In genomic region chr17:50426472-50426782, GRCh38 we compare ENCODE assay signal across 9 cellular contexts. TPM values are rescaled to one million over a fixed set of nuclear protein-coding genes. Genes with fewer than 3 reads are reported as not detected.
A peak's percentile ranks its signal among the peaks of the same experiment; 100 is the strongest.
DNase-seq lines count a peak whose midpoint lies in the region; ATAC-seq, FAIRE-seq and TF ChIP-seq lines count a peak whose summit lies in the region.
"Had no signal": no experiment of that assay in that cellular context is flagged by ENCODE, and none has a peak within 500 bp of the region (broad histone marks: within the 10 kb centered on the region; RNA-seq: fewer than 3 reads in every experiment).

No MANE protein-coding gene starts in this region.

- no peaks in the 10 kb centered on the region for H4K20me1 ChIP-seq in GM12878 (ENCODE audit: control insufficient read depth, insufficient read depth)

- no peak for FAIRE-seq in GM12878 (lab: Jason Lieb, UNC)

- POLR2A ChIA-PET in GM12878 (lab: Charles Lee): interaction anchor here (0.7 to 3.0 kb wide), 3 partner anchors 29 to 72 kb away, joined by 3 to 17 read pairs (median 3); partner anchors contain the start of gene LRRC59

- no peak for ATAC-seq in activated CD8-positive, alpha-beta memory T cell treated with anti-CD3 and anti-CD28 coated beads, Interleukin-2, amount 10 ng/mL, durations not matched to agents 7 days and 5 days
- no peak; the same call in 2 of the 3 replicates for ATAC-seq in GM12878
- no peak for ATAC-seq in right lobe of liver

- no peaks in the 10 kb centered on the region for H3K27me3 ChIP-seq in GM12878 (replicated peaks in 1 of 2; ENCODE audit: control insufficient read depth in 2 of 2, insufficient read depth in 2 of 2, low read length in 1 of 2)
- H3K27me3 ChIP-seq in right lobe of liver: no peaks in the 10 kb centered on the region
- no peaks in the 10 kb centered on the region for H3K27me3 ChIP-seq in tibial nerve

- H3K4me2 ChIP-seq in GM12878 (ENCODE audit: control insufficient read depth, insufficient read depth): peak overlapping the region; percentile 100

- H3K27me3 Mint-ChIP-seq in activated CD8-positive, alpha-beta memory T cell treated with anti-CD3 and anti-CD28 coated beads, Interleukin-2, amount 10 ng/mL, durations not matched to agents 7 days and 5 days: no peaks in the 10 kb centered on the region

- peak overlapping the region; percentile 76 for H3K9ac ChIP-seq in GM12878 (ENCODE audit: control insufficient read depth, insufficient read depth, low read length)

- SMC1A ChIA-PET in GM12878 (lab: Charles Lee; ENCODE audit: uncharacterized antibody, unreplicated experiment): interaction anchor here (0.8 to 1.2 kb wide), 3 partner anchors 28 to 30 kb away, joined by 3 to 4 read pairs (median 3); partner anchors contain the start of gene LRRC59

- peak overlapping the region; percentile 90 for H2AFZ ChIP-seq in GM12878 (ENCODE audit: control insufficient read depth, low read depth, low read length)

- CTCF ChIA-PET in activated CD8-positive, alpha-beta memory T cell treated with anti-CD3 and anti-CD28 coated beads, Interleukin-2, amount 10 ng/mL, durations not matched to agents 7 days and 5 days (lab: Charles Lee): interaction anchor here (1.4 to 4.0 kb wide), 5 partner anchors 29 to 226 kb away, joined by 3 to 31 read pairs (median 6); partner anchors contain the start of gene LRRC59
- CTCF ChIA-PET in GM12878 (lab: Yijun Ruan, JAX): interaction anchor here (0.6 to 4.5 kb wide), 8 partner anchors 10 to 474 kb away, joined by 3 to 45 read pairs (median 6); partner anchors contain the start of genes LRRC59 and RSAD1

- H3K4me1 Mint-ChIP-seq in activated CD8-positive, alpha-beta memory T cell treated with anti-CD3 and anti-CD28 coated beads, Interleukin-2, amount 10 ng/mL, durations not matched to agents 7 days and 5 days: peaks cover 29% of the 10 kb centered on the region

- H3K27ac ChIP-seq in GM12878 (ENCODE audit: control insufficient read depth, insufficient read depth) (peak overlapping the region; percentile 61), right lobe of liver (peak overlapping the region; percentile 62 to 71 (median 62)), tibial nerve (peak overlapping the region; percentile 57 to 92 (median 83))

- TF ChIP-seq RAD21 in GM12878 (IDR thresholded peaks at IDR 0.05; ENCODE audit: insufficient read depth, low read depth, low read length): no peak

- H3K4me3 Mint-ChIP-seq in activated CD8-positive, alpha-beta memory T cell treated with anti-CD3 and anti-CD28 coated beads, Interleukin-2, amount 10 ng/mL, durations not matched to agents 7 days and 5 days: peak overlapping the region; percentile 84

- H3K36me3 ChIP-seq in GM12878 (ENCODE audit: control insufficient read depth in 2 of 2, insufficient read depth in 2 of 2, low read length in 1 of 2) (no peaks in the 10 kb centered on the region), right lobe of liver (no peaks in the 10 kb centered on the region), tibial nerve (no peaks in the 10 kb centered on the region)

- no peaks in the 10 kb centered on the region for H3K9me3 ChIP-seq in GM12878 (replicated peaks; ENCODE audit: control insufficient read depth, insufficient read depth, low read length)
- H3K9me3 ChIP-seq in right lobe of liver: no peaks in the 10 kb centered on the region
- H3K9me3 ChIP-seq in tibial nerve: no peaks in the 10 kb centered on the region

- WGBS in GM12878 (ENCODE audit: insufficient coverage, insufficient replicate concordance, low lambda C conversion rate, missing lambda C conversion rate): 2% methylated on average over 6 of the region's 7 CpGs
- 0% methylated on average over 2 of the region's 7 CpGs for WGBS in right lobe of liver (ENCODE audit: insufficient coverage, low coverage, low lambda C conversion rate, missing lambda C conversion rate)
- 0 to 2% methylated on average over 3 to 7 of the region's 7 CpGs for WGBS in tibial nerve, 2 donors

- intact Hi-C loops in GM12878 (cut with micrococcal nuclease; ENCODE audit: unreplicated experiment) (loop anchor here (2.0 kb wide), 1 partner anchor 30 kb away; the partner anchor contains the start of gene LRRC59), right lobe of liver (cut with DNase I) (loop anchor here in 1 of 2 donors (5.0 kb wide), 1 partner anchor 51 kb away; the partner anchor contains the start of gene RSAD1)

- H3K79me2 ChIP-seq in GM12878 (ENCODE audit: control insufficient read depth, insufficient read depth, low read length): peaks cover 6% of the 10 kb centered on the region

- DNase-seq in activated CD8-positive, alpha-beta memory T cell treated with anti-CD3 and anti-CD28 coated beads, Interleukin-2, amount 10 ng/mL, durations not matched to agents 7 days and 5 days: no peak
- no peak for DNase-seq in activated CD8-positive, alpha-beta memory T cell treated with anti-CD3 and anti-CD28 coated beads, Interleukin-2, amount 50 U/mL, for 48 hours
- no peak for DNase-seq in GM12878 (ENCODE audit: low read depth, low spot score)
- DNase-seq in right lobe of liver: no peak
- no peak for DNase-seq in tibial nerve (ENCODE audit: low spot score in 2 of 2)
- no peak for DNase-seq in AG20443 (ENCODE audit: low spot score)
- DNase-seq in CD1c-positive myeloid dendritic cell (ENCODE audit: extremely low spot score): no peak
- DNase-seq in NCI-H526 treated with DMSO at 0.1 percent for 48 hours (lab: John Stamatoyannopoulos, UW): no peak

- H3K4me1 ChIP-seq in GM12878 (ENCODE audit: control insufficient read depth, insufficient read depth, low read length) (peaks cover 21% of the 10 kb centered on the region), right lobe of liver (peaks cover 0 to 44% (median 18%) of the 10 kb centered on the region in 4 donors), tibial nerve (peaks cover 0 to 54% (median 27%) of the 10 kb centered on the region in 4 donors)

- TF ChIP-seq EP300 in GM12878 (IDR thresholded peaks at IDR 0.05; ENCODE audit: borderline replicate concordance in 1 of 2, control insufficient read depth in 1 of 2, low read depth in 2 of 2, low read length in 2 of 2) (no peak), tibial nerve (IDR thresholded peaks at IDR 0.05) (no peak)

- no peak for TF ChIP-seq POLR2A in GM12878 (IDR thresholded peaks at IDR 0.05; ENCODE audit: low read depth, low read length)
- TF ChIP-seq POLR2A in right lobe of liver (IDR thresholded peaks at IDR 0.05): no peak
- no peak for TF ChIP-seq POLR2A in tibial nerve (IDR thresholded peaks at IDR 0.05)

- H3K4me3 ChIP-seq in GM12878 (peak overlapping the region; percentile 84), right lobe of liver (peak overlapping the region; percentile 71 to 87 (median 78)), tibial nerve (peak overlapping the region; percentile 52 to 88 (median 69))

- H3K36me3 Mint-ChIP-seq in activated CD8-positive, alpha-beta memory T cell treated with anti-CD3 and anti-CD28 coated beads, Interleukin-2, amount 10 ng/mL, durations not matched to agents 7 days and 5 days: peaks cover 2% of the 10 kb centered on the region

- no TSS peak for BruUV-seq in GM12878 (replicated peaks; lab: Mats Ljungman, UMichigan)

- RAD21 ChIA-PET in GM12878 (lab: Charles Lee; ENCODE audit: unreplicated experiment): interaction anchor here (1.3 to 3.2 kb wide), 3 partner anchors 29 to 64 kb away, joined by 4 to 20 read pairs (median 4); partner anchors contain the start of genes LRRC59 and RSAD1

- H3K27ac Mint-ChIP-seq in activated CD8-positive, alpha-beta memory T cell treated with anti-CD3 and anti-CD28 coated beads, Interleukin-2, amount 10 ng/mL, durations not matched to agents 7 days and 5 days: peak overlapping the region; percentile 78

- no peak for TF ChIP-seq CTCF in GM12878 (IDR thresholded peaks at IDR 0.05 in 2 of 3, conservative IDR thresholded peaks at IDR 0.05 in 1 of 3; ENCODE audit: control insufficient read depth in 2 of 3, extremely low read depth in 1 of 3, insufficient read depth in 1 of 3, low read depth in 3 of 3, low read length in 3 of 3)
- no peak for TF ChIP-seq CTCF in right lobe of liver (IDR thresholded peaks at IDR 0.05)
- no peak for TF ChIP-seq CTCF in tibial nerve (IDR thresholded peaks at IDR 0.05)

- in situ Hi-C loops in GM12878 (cut with MboI): no loop called here

- no peaks in the 10 kb centered on the region for H3K9me3 Mint-ChIP-seq in activated CD8-positive, alpha-beta memory T cell treated with anti-CD3 and anti-CD28 coated beads, Interleukin-2, amount 10 ng/mL, durations not matched to agents 7 days and 5 days (ENCODE audit: low read depth)

RNA-seq across cellular contexts. Expression of gene ACSF2, which starts 0.4 kb away (rescaled TPM):
- 10 to 100 TPM; 34.6 to 49.4 TPM for total RNA-seq in activated CD8-positive, alpha-beta memory T cell treated with anti-CD3 and anti-CD28 coated beads, Interleukin-2, amount 10 ng/mL, durations not matched to agents 7 days and 5 days
- 78.0 and 93.4 TPM in 2 replicates for total RNA-seq in GM12878 (2013; cell fraction: nucleolus; rRNA removed)
- total RNA-seq in GM12878 (2014; rRNA removed) (22.5 and 25.1 TPM in 2 replicates), GM12878 (2014; rRNA removed; fragmentation: Illumina TruSeq; extraction: Trizol) (17.4 and 18.7 TPM in 2 replicates), GM12878 (2021) (28.5 and 32.8 TPM in 2 replicates), right lobe of liver (10 to 100 TPM; 25.1 to 60.9 (median 36.9) TPM), tibial nerve (10 to 100 TPM; 20.5 to 69.3 (median 31.9) TPM)
- 19.8 TPM for polyA plus RNA-seq in GM12878 (2011; ENCODE audit: low read depth)
- polyA plus RNA-seq in GM12878 (2011; rRNA removed) (11.7 and 13.2 TPM in 2 replicates), GM12878 (2014; fragmentation: Illumina TruSeq; extraction: Trizol) (15.5 and 20.9 TPM in 2 replicates), GM12878 (2014; fragmentation: Nextera tagmentation; extraction: Ambion mirVana) (10 to 100 TPM; 10.4 to 14.8 TPM), GM12878 (2014; rRNA removed) (22.4 and 24.9 TPM in 2 replicates), GM12878 (2016; fragmentation: Nextera tagmentation; extraction: Ambion mirVana) (1 to 10 TPM; 7.1 to 8.4 TPM)
- 11.9 and 13.3 TPM in 2 replicates for polyA plus RNA-seq in GM12878 (2011; cell fraction: cytosol; rRNA removed)
- polyA plus RNA-seq in GM12878 (2011; cell fraction: nucleus; rRNA removed): 36.0 and 60.6 TPM in 2 replicates
- polyA plus RNA-seq in GM12878 (2012): 20.5 and 23.0 TPM in 2 replicates
- 24.4 and 33.9 TPM in 2 replicates for polyA minus RNA-seq in GM12878 (2011; rRNA and poly(A)+ RNA removed)
- 4.9 and 7.8 TPM in 2 replicates for polyA minus RNA-seq in GM12878 (2011; cell fraction: cytosol; rRNA and poly(A)+ RNA removed)
- 13.7 and 18.1 TPM in 2 replicates for polyA minus RNA-seq in GM12878 (2011; cell fraction: nucleus; rRNA and poly(A)+ RNA removed)

RNA-seq across cellular contexts. Expression of gene LRRC59, which starts 29.1 kb away (rescaled TPM):
- 10 to 100 TPM; 71.5 to 82.6 TPM for total RNA-seq in activated CD8-positive, alpha-beta memory T cell treated with anti-CD3 and anti-CD28 coated beads, Interleukin-2, amount 10 ng/mL, durations not matched to agents 7 days and 5 days
- total RNA-seq in GM12878 (2013; cell fraction: nucleolus; rRNA removed): 44.7 and 47.5 TPM in 2 replicates
- 64.3 and 72.4 TPM in 2 replicates for total RNA-seq in GM12878 (2014; rRNA removed)
- total RNA-seq in GM12878 (2014; rRNA removed; fragmentation: Illumina TruSeq; extraction: Trizol): 49.2 and 54.2 TPM in 2 replicates
- 79.2 and 82.2 TPM in 2 replicates for total RNA-seq in GM12878 (2021)
- 37.4 TPM for polyA plus RNA-seq in GM12878 (2011; ENCODE audit: low read depth)
- polyA plus RNA-seq in GM12878 (2011; rRNA removed): 34.1 and 53.4 TPM in 2 replicates
- 40.1 and 42.1 TPM in 2 replicates for polyA plus RNA-seq in GM12878 (2011; cell fraction: cytosol; rRNA removed)
- polyA plus RNA-seq in GM12878 (2011; cell fraction: nucleus; rRNA removed): 34.9 and 44.1 TPM in 2 replicates
- 43.8 and 56.7 TPM in 2 replicates for polyA plus RNA-seq in GM12878 (2012)
- 59.2 and 70.4 TPM in 2 replicates for polyA plus RNA-seq in GM12878 (2014; fragmentation: Illumina TruSeq; extraction: Trizol)
- 10 to 100 TPM in 1 of 2 experiments, 1 to 10 TPM in 1; 8.8 to 17.9 TPM for polyA plus RNA-seq in GM12878 (2014; fragmentation: Nextera tagmentation; extraction: Ambion mirVana)
- polyA plus RNA-seq in GM12878 (2014; rRNA removed): 55.7 and 63.3 TPM in 2 replicates
- polyA plus RNA-seq in GM12878 (2016; fragmentation: Nextera tagmentation; extraction: Ambion mirVana): 10 to 100 TPM; 75.5 to 81.2 TPM
- polyA minus RNA-seq in GM12878 (2011; rRNA and poly(A)+ RNA removed): 53.7 and 74.0 TPM in 2 replicates
- polyA minus RNA-seq in GM12878 (2011; cell fraction: cytosol; rRNA and poly(A)+ RNA removed): 17.4 and 25.3 TPM in 2 replicates
- polyA minus RNA-seq in GM12878 (2011; cell fraction: nucleus; rRNA and poly(A)+ RNA removed): 22.2 and 37.4 TPM in 2 replicates
- total RNA-seq in right lobe of liver: 100 to 1,000 TPM in 2 of 6 experiments, 10 to 100 TPM in 4; 36.0 to 125 (median 64.0) TPM
- 10 to 100 TPM; 26.0 to 72.6 (median 36.3) TPM for total RNA-seq in tibial nerve

RNA-seq across cellular contexts. Expression of gene CHAD, which starts 42.3 kb away (rescaled TPM):
- not detected for total RNA-seq in activated CD8-positive, alpha-beta memory T cell treated with anti-CD3 and anti-CD28 coated beads, Interleukin-2, amount 10 ng/mL, durations not matched to agents 7 days and 5 days
- not detected in 2 replicates for total RNA-seq in GM12878 (2013; cell fraction: nucleolus; rRNA removed)
- not detected in 2 replicates for total RNA-seq in GM12878 (2014; rRNA removed)
- total RNA-seq in GM12878 (2014; rRNA removed; fragmentation: Illumina TruSeq; extraction: Trizol): not detected in 2 replicates
- not detected in 2 replicates for total RNA-seq in GM12878 (2021)
- polyA plus RNA-seq in GM12878 (2011; ENCODE audit: low read depth): not detected
- not detected in 2 replicates for polyA plus RNA-seq in GM12878 (2011; rRNA removed)
- polyA plus RNA-seq in GM12878 (2011; cell fraction: cytosol; rRNA removed): not detected in 2 replicates
- not detected in 2 replicates for polyA plus RNA-seq in GM12878 (2011; cell fraction: nucleus; rRNA removed)
- polyA plus RNA-seq in GM12878 (2012): 0.37 and 0.39 TPM in 2 replicates
- polyA plus RNA-seq in GM12878 (2014; fragmentation: Illumina TruSeq; extraction: Trizol): not detected in 2 replicates
- polyA plus RNA-seq in GM12878 (2014; fragmentation: Nextera tagmentation; extraction: Ambion mirVana): not detected
- polyA plus RNA-seq in GM12878 (2014; rRNA removed): not detected in 2 replicates
- under 1 TPM in 1 of 2 experiments, not detected in 1; 0.06 TPM for polyA plus RNA-seq in GM12878 (2016; fragmentation: Nextera tagmentation; extraction: Ambion mirVana)
- not detected in 2 replicates for polyA minus RNA-seq in GM12878 (2011; rRNA and poly(A)+ RNA removed)
- not detected in 2 replicates for polyA minus RNA-seq in GM12878 (2011; cell fraction: cytosol; rRNA and poly(A)+ RNA removed)
- not detected in 2 replicates for polyA minus RNA-seq in GM12878 (2011; cell fraction: nucleus; rRNA and poly(A)+ RNA removed)
- 10 to 100 TPM in 2 of 6 experiments, 1 to 10 TPM in 4; 1.0 to 11.3 (median 3.8) TPM for total RNA-seq in right lobe of liver
- not detected for total RNA-seq in tibial nerve
- total RNA-seq: Daoy had no signal

RNA-seq across cellular contexts. Expression of gene RSAD1, which starts 52.2 kb away (rescaled TPM):
- 10 to 100 TPM; 30.3 to 33.2 TPM for total RNA-seq in activated CD8-positive, alpha-beta memory T cell treated with anti-CD3 and anti-CD28 coated beads, Interleukin-2, amount 10 ng/mL, durations not matched to agents 7 days and 5 days
- total RNA-seq in GM12878 (2013; cell fraction: nucleolus; rRNA removed): 52.3 and 57.1 TPM in 2 replicates
- total RNA-seq in GM12878 (2014; rRNA removed) (16.4 and 22.0 TPM in 2 replicates), GM12878 (2014; rRNA removed; fragmentation: Illumina TruSeq; extraction: Trizol) (14.3 and 15.0 TPM in 2 replicates), GM12878 (2021) (24.2 and 26.5 TPM in 2 replicates), right lobe of liver (10 to 100 TPM; 17.9 to 26.6 (median 23.4) TPM), tibial nerve (10 to 100 TPM; 30.8 to 61.8 (median 32.9) TPM)
- polyA plus RNA-seq in GM12878 (2011; ENCODE audit: low read depth): 11.1 TPM
- polyA plus RNA-seq in GM12878 (2011; rRNA removed) (26.2 and 28.1 TPM in 2 replicates), GM12878 (2014; fragmentation: Illumina TruSeq; extraction: Trizol) (11.2 and 12.3 TPM in 2 replicates), GM12878 (2014; fragmentation: Nextera tagmentation; extraction: Ambion mirVana) (1 to 10 TPM; 2.5 to 6.2 TPM), GM12878 (2014; rRNA removed) (26.7 and 27.6 TPM in 2 replicates), GM12878 (2016; fragmentation: Nextera tagmentation; extraction: Ambion mirVana) (10 to 100 TPM; 23.1 to 28.1 TPM)
- 23.3 and 32.5 TPM in 2 replicates for polyA plus RNA-seq in GM12878 (2011; cell fraction: cytosol; rRNA removed)
- polyA plus RNA-seq in GM12878 (2011; cell fraction: nucleus; rRNA removed): 92.4 and 125 TPM in 2 replicates
- 13.2 and 16.5 TPM in 2 replicates for polyA plus RNA-seq in GM12878 (2012)
- polyA minus RNA-seq in GM12878 (2011; rRNA and poly(A)+ RNA removed): 20.1 and 27.7 TPM in 2 replicates
- polyA minus RNA-seq in GM12878 (2011; cell fraction: cytosol; rRNA and poly(A)+ RNA removed): 10.9 and 12.3 TPM in 2 replicates
- 40.9 and 54.9 TPM in 2 replicates for polyA minus RNA-seq in GM12878 (2011; cell fraction: nucleus; rRNA and poly(A)+ RNA removed)

RNA-seq across cellular contexts. Expression of gene EME1, which starts 53.4 kb away (rescaled TPM):
- total RNA-seq in activated CD8-positive, alpha-beta memory T cell treated with anti-CD3 and anti-CD28 coated beads, Interleukin-2, amount 10 ng/mL, durations not matched to agents 7 days and 5 days: 10 to 100 TPM; 34.0 to 40.8 TPM
- 21.7 and 26.6 TPM in 2 replicates for total RNA-seq in GM12878 (2013; cell fraction: nucleolus; rRNA removed)
- total RNA-seq in GM12878 (2014; rRNA removed): 17.7 and 19.7 TPM in 2 replicates
- total RNA-seq in GM12878 (2014; rRNA removed; fragmentation: Illumina TruSeq; extraction: Trizol): 18.1 and 20.6 TPM in 2 replicates
- total RNA-seq in GM12878 (2021): 16.8 and 20.8 TPM in 2 replicates
- 10.7 TPM for polyA plus RNA-seq in GM12878 (2011; ENCODE audit: low read depth)
- 31.3 and 31.8 TPM in 2 replicates for polyA plus RNA-seq in GM12878 (2011; rRNA removed)
- 22.9 and 24.6 TPM in 2 replicates for polyA plus RNA-seq in GM12878 (2011; cell fraction: cytosol; rRNA removed)
- 95.0 and 154 TPM in 2 replicates for polyA plus RNA-seq in GM12878 (2011; cell fraction: nucleus; rRNA removed)
- 20.0 and 25.2 TPM in 2 replicates for polyA plus RNA-seq in GM12878 (2012)
- polyA plus RNA-seq in GM12878 (2014; fragmentation: Illumina TruSeq; extraction: Trizol): 23.2 and 26.9 TPM in 2 replicates
- polyA plus RNA-seq in GM12878 (2014; fragmentation: Nextera tagmentation; extraction: Ambion mirVana): 10 to 100 TPM; 13.8 to 16.7 TPM
- polyA plus RNA-seq in GM12878 (2014; rRNA removed): 22.9 and 23.7 TPM in 2 replicates
- polyA plus RNA-seq in GM12878 (2016; fragmentation: Nextera tagmentation; extraction: Ambion mirVana): 10 to 100 TPM; 32.6 to 40.5 TPM
- polyA minus RNA-seq in GM12878 (2011; rRNA and poly(A)+ RNA removed): 14.3 and 16.9 TPM in 2 replicates
- polyA minus RNA-seq in GM12878 (2011; cell fraction: cytosol; rRNA and poly(A)+ RNA removed): 4.4 and 5.9 TPM in 2 replicates
- 11.7 and 13.2 TPM in 2 replicates for polyA minus RNA-seq in GM12878 (2011; cell fraction: nucleus; rRNA and poly(A)+ RNA removed)
- total RNA-seq in right lobe of liver: 1 to 10 TPM in 1 of 6 experiments, under 1 TPM in 3, not detected in 2; 0.12 to 1.3 (median 0.66) TPM
- total RNA-seq in tibial nerve: 1 to 10 TPM in 2 of 4 donors, under 1 TPM in 2; 0.42 to 1.7 (median 1.1) TPM
